ENCODE assay signal across 14 cellular contexts in genomic region chr3:126649556-126650092, GRCh38.
"Had no signal": no experiment of that assay in that cellular context is flagged by ENCODE, and none has a peak within 500 bp of the region (broad histone marks: within the 10 kb centered on the region; RNA-seq: fewer than 3 reads in every experiment).

No MANE protein-coding gene starts in this region.

- H3K9me3 ChIP-seq: esophagus squamous epithelium, ovary, right atrium auricular region had no signal

- H3K36me3 ChIP-seq: ovary, right atrium auricular region had no signal

- DNase-seq: effector memory CD4-positive, alpha-beta T cell; esophagus squamous epithelium; foreskin fibroblast; heart left ventricle; hippocampal formation; kidney glomerular epithelial cell; naive thymus-derived CD4-positive, alpha-beta T cell; ovary; small intestine; stimulated activated CD4-positive, alpha-beta T cell treated with anti-CD3 and anti-CD28 coated beads, Interleukin-12 subunit alpha, Interleukin-12 subunit beta, amount 100 ng/mL, for 4 hours; stimulated activated naive CD4-positive, alpha-beta T cell treated with Interleukin-2 at 50 U/mL for 16 hours; trophoblast cell had no signal

- H3K27me3 ChIP-seq: esophagus squamous epithelium, ovary, right atrium auricular region had no signal

- H3K27ac ChIP-seq: esophagus squamous epithelium, heart left ventricle, ovary, right atrium auricular region had no signal

- H3K4me1 ChIP-seq: right atrium auricular region had no signal

- H3K4me3 ChIP-seq: esophagus squamous epithelium, heart left ventricle, ovary, right atrium auricular region had no signal

- H3K4me3 Mint-ChIP-seq: naive thymus-derived CD4-positive, alpha-beta T cell; neural crest cell had no signal

- H3K27ac Mint-ChIP-seq: naive thymus-derived CD4-positive, alpha-beta T cell had no signal

- ATAC-seq: heart left ventricle; naive thymus-derived CD4-positive, alpha-beta T cell had no signal
